In the genomic region with DNA sequence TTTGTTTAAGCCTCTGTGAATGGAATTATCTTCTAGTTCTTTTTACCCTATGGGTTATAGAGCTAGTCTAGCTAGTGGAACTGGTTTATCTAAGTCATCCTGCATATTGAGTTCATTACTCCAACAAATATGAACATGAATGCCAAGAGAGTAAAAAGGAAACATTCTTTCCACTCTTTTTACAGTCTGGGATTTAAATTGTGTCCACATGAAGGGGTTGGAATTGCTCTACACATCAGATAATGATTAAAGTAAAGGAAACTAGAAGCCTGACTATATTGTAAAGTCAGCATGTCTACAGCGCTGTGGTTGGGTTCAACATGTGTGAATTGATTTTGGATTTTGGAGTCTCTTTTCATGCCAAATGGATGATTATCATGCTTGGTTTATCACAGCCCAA, we compare ENCODE assay signal across 36 cellular contexts.
DNase-seq lines count a peak whose midpoint lies in the region; ATAC-seq, FAIRE-seq and TF ChIP-seq lines count a peak whose summit lies in the region.
"Had no signal": no experiment of that assay in that cellular context is flagged by ENCODE, and none has a peak within 500 bp of the region (broad histone marks: within the 10 kb centered on the region; RNA-seq: fewer than 3 reads in every experiment).

No MANE protein-coding gene starts in this region.

- no peak overlapping the region for H3K27ac ChIP-seq in CD4-positive, alpha-beta T cell (ENCODE audit: low read depth, low read length)
- H3K27ac ChIP-seq in Karpas-422 (ENCODE audit: low read length): no peak overlapping the region
- H3K27ac ChIP-seq: BLaER1, brain microvascular endothelial cell, foreskin keratinocyte, left lung, ovary, thoracic aorta had no signal

- H3K9me3 ChIP-seq in adipocyte (ENCODE audit: control insufficient read depth, low read length) (no peaks in the 10 kb centered on the region), Caco-2 (no peaks in the 10 kb centered on the region), Karpas-422 (ENCODE audit: low read length) (no peaks in the 10 kb centered on the region)
- H3K9me3 ChIP-seq in CD4-positive, alpha-beta T cell (ENCODE audit: control insufficient read depth, low read length): no peaks in the 10 kb centered on the region
- H3K9me3 ChIP-seq: BLaER1, left lung, ovary, thoracic aorta had no signal

- no peaks in the 10 kb centered on the region for H3K9me2 ChIP-seq in Karpas-422 (replicated peaks; ENCODE audit: insufficient read depth, low read length)

- intact Hi-C loops in CD4-positive, alpha-beta T cell (cut with DNase I, micrococcal nuclease): loop anchor here in 1 of 2 experiments (10.0 kb wide), 1 partner anchor 61 kb away; no protein-coding TSS in a partner anchor
- intact Hi-C loops in Caco-2 (cut with micrococcal nuclease; ENCODE audit: unreplicated experiment): no loop called here

- H3K27me3 ChIP-seq in adipocyte (replicated peaks; ENCODE audit: control insufficient read depth, insufficient read depth, low read length) (no peaks in the 10 kb centered on the region), Caco-2 (replicated peaks; ENCODE audit: control insufficient read depth, insufficient read depth, low read length) (no peaks in the 10 kb centered on the region), Karpas-422 (ENCODE audit: low read length) (no peaks in the 10 kb centered on the region)
- H3K27me3 ChIP-seq in CD4-positive, alpha-beta T cell (ENCODE audit: control insufficient read depth, insufficient read depth, low read length): no peaks in the 10 kb centered on the region
- H3K27me3 ChIP-seq: BLaER1, brain microvascular endothelial cell, foreskin keratinocyte, left lung, ovary had no signal

- no peak overlapping the region for H3K4me3 Mint-ChIP-seq in CD4-positive, alpha-beta T cell
- H3K4me3 Mint-ChIP-seq in Caco-2 (ENCODE audit: unreplicated experiment): no peak overlapping the region
- H3K4me3 Mint-ChIP-seq: neural crest cell; T-helper 2 cell treated with Interferon-gamma antibody and Interleukin-4, amounts not matched to agents 5 μg/mL and 100 μg/mL, for 36 hours had no signal

- H3K4me3 ChIP-seq in adipocyte (ENCODE audit: low read length) (no peak overlapping the region), fibroblast of mammary gland (ENCODE audit: control insufficient read depth, low read depth, low read length) (no peak overlapping the region), Caco-2 (ENCODE audit: low read depth, low read length) (no peak overlapping the region), Karpas-422 (ENCODE audit: low read length) (no peak overlapping the region)
- H3K4me3 ChIP-seq: BLaER1, left lung, ovary, thoracic aorta had no signal

- H3K27me3 Mint-ChIP-seq in CD4-positive, alpha-beta T cell: no peaks in the 10 kb centered on the region
- H3K27me3 Mint-ChIP-seq in Caco-2 (ENCODE audit: insufficient read depth, unreplicated experiment): no peaks in the 10 kb centered on the region

- TF ChIP-seq CTCF in fibroblast of mammary gland (conservative IDR thresholded peaks at IDR 0.05; ENCODE audit: control insufficient read depth, insufficient read depth, low read depth, low read length) (no peak), Caco-2 (IDR thresholded peaks at IDR 0.05; ENCODE audit: insufficient read depth in 1 of 2, low read depth in 1 of 2, low read length in 1 of 2, severe bottlenecking in 1 of 2, unreplicated experiment in 1 of 2) (no peak)
- TF ChIP-seq CTCF in CD4-positive, alpha-beta T cell (IDR thresholded peaks at IDR 0.05): no peak

- H4K20me1 ChIP-seq in Karpas-422 (ENCODE audit: insufficient read depth, low read depth, low read length): no peaks in the 10 kb centered on the region
- H4K20me1 ChIP-seq: BLaER1 had no signal

- H2AFZ ChIP-seq in Karpas-422 (ENCODE audit: low read length): no peak overlapping the region

- peak; percentile 31 for FAIRE-seq in GM19239 (lab: Jason Lieb, UNC)
- FAIRE-seq: endothelial cell of umbilical vein, H54, urothelium cell line had no signal

- H3K36me3 ChIP-seq in adipocyte (ENCODE audit: control insufficient read depth, insufficient read depth, low read length, severe bottlenecking) (no peaks in the 10 kb centered on the region), Caco-2 (ENCODE audit: control insufficient read depth, insufficient read depth, low read length) (no peaks in the 10 kb centered on the region), Karpas-422 (ENCODE audit: insufficient read depth, low read length) (no peaks in the 10 kb centered on the region)
- H3K36me3 ChIP-seq: BLaER1, brain microvascular endothelial cell, left lung, ovary, thoracic aorta had no signal

- H3K9ac ChIP-seq in adipocyte (ENCODE audit: low read length) (no peak overlapping the region), Karpas-422 (ENCODE audit: low read length) (no peak overlapping the region)
- H3K9ac ChIP-seq: BLaER1 had no signal

- BruUV-seq in Caco-2 (replicated peaks; lab: Mats Ljungman, UMichigan): no TSS peak

- H3K4me2 ChIP-seq in Karpas-422 (ENCODE audit: low read depth, low read length, poor library complexity, severe bottlenecking): no peak overlapping the region
- H3K4me2 ChIP-seq: BLaER1 had no signal

- DNase-seq in AG08395 (ENCODE audit: low spot score): peak; percentile 58
- no peak for DNase-seq in GM19239 (ENCODE audit: insufficient read length, low spot score)
- peak; percentile 75 for DNase-seq in adipocyte (ENCODE audit: low read depth)
- peak; percentile 39 for DNase-seq in fibroblast of mammary gland (ENCODE audit: low read depth)
- DNase-seq in CD4-positive, alpha-beta T cell: no peak
- no peak for DNase-seq in Caco-2
- no peak for DNase-seq in Karpas-422
- DNase-seq in HEK293T (ENCODE audit: extremely low spot score): no peak
- DNase-seq: activated CD4-positive, alpha-beta T cell treated with anti-CD3 and anti-CD28 coated beads, Interleukin-2, amount 50 U/mL, for 48 hours; activated CD4-positive, CD25-positive, alpha-beta regulatory T cell treated with anti-CD3 and anti-CD28 coated beads, Interleukin-2, amount 50 U/mL, for 72 hours; activated gamma-delta T cell treated with Interleukin-2 at 50 U/mL for 16 hours; activated T-cell treated with anti-CD3 and anti-CD28 coated beads, Interleukin-2, amount 50 U/mL, for 48 hours; brain microvascular endothelial cell; DMS79; foreskin keratinocyte; GDM1; head of caudate nucleus; islet precursor cell; KG1; left lung; mesendoderm; NCI-H2029 treated with DMSO at 0.1 percent for 48 hours; NCI-H526 treated with DMSO at 0.1 percent for 48 hours; NK-92 treated with Interleukin-12 subunit alpha and Interleukin-12 subunit beta, amount 100 ng/mL, for 24 hours; ovary; retina; small intestine; stimulated activated naive CD8-positive, alpha-beta T cell treated with anti-CD3 and anti-CD28 coated beads, Interleukin-15, Interleukin-2, amounts not matched to agents 100 U/mL and 50 U/mL, for 24 hours had no signal

- peaks cover 5% of the 10 kb centered on the region for H3K4me1 Mint-ChIP-seq in CD4-positive, alpha-beta T cell (ENCODE audit: low read depth)
- H3K4me1 Mint-ChIP-seq in Caco-2 (ENCODE audit: low read depth, unreplicated experiment): no peaks in the 10 kb centered on the region

- H3K79me2 ChIP-seq in Karpas-422 (ENCODE audit: low read length): no peaks in the 10 kb centered on the region

- CTCF ChIA-PET in CD4-positive, alpha-beta T cell (lab: Charles Lee): no interaction called here
- CTCF ChIA-PET in Caco-2 (lab: Charles Lee): no interaction called here
- CTCF ChIA-PET in HEK293T (lab: Yijun Ruan, JAX): no interaction called here

- H3K4me1 ChIP-seq in adipocyte (ENCODE audit: control insufficient read depth, insufficient read depth, low read length): peaks cover 9% of the 10 kb centered on the region
- H3K4me1 ChIP-seq in Caco-2: no peaks in the 10 kb centered on the region
- no peaks in the 10 kb centered on the region for H3K4me1 ChIP-seq in Karpas-422 (ENCODE audit: low read length)
- H3K4me1 ChIP-seq: BLaER1, foreskin keratinocyte, left lung had no signal

- ATAC-seq in CD4-positive, alpha-beta T cell (ENCODE audit: poor library complexity): no peak
- ATAC-seq: foreskin keratinocyte; left lung; Right ventricle myocardium inferior; stimulated activated naive CD8-positive, alpha-beta T cell treated with anti-CD3 and anti-CD28 coated beads, Interleukin-15, Interleukin-2, amounts not matched to agents 100 U/mL and 50 U/mL, for 24 hours had no signal

- no peaks in the 10 kb centered on the region for H3K9me3 Mint-ChIP-seq in CD4-positive, alpha-beta T cell
- no peaks in the 10 kb centered on the region for H3K9me3 Mint-ChIP-seq in Caco-2 (ENCODE audit: unreplicated experiment)
- H3K9me3 Mint-ChIP-seq: neural crest cell; T-helper 2 cell treated with Interferon-gamma antibody and Interleukin-4, amounts not matched to agents 5 μg/mL and 100 μg/mL, for 36 hours had no signal

- no peaks in the 10 kb centered on the region for H3K36me3 Mint-ChIP-seq in CD4-positive, alpha-beta T cell (ENCODE audit: low read depth)
- no peaks in the 10 kb centered on the region for H3K36me3 Mint-ChIP-seq in Caco-2 (ENCODE audit: insufficient read depth, unreplicated experiment)

- H3K27ac Mint-ChIP-seq in CD4-positive, alpha-beta T cell: no peak overlapping the region
- no peak overlapping the region for H3K27ac Mint-ChIP-seq in Caco-2 (ENCODE audit: unreplicated experiment)
- H3K27ac Mint-ChIP-seq: T-helper 2 cell treated with Interferon-gamma antibody and Interleukin-4, amounts not matched to agents 5 μg/mL and 100 μg/mL, for 36 hours had no signal

- POLR2A ChIA-PET in CD4-positive, alpha-beta T cell (lab: Charles Lee): no interaction called here
- POLR2A ChIA-PET in Caco-2 (lab: Charles Lee) (no interaction called here), HEK293T (lab: Yijun Ruan, JAX) (no interaction called here)

TF ChIP-seq in HEK293T, 16 proteins besides CTCF, POLR2A, EP300 and RAD21 (continues in another document):
- TF ChIP-seq SP1 (IDR thresholded peaks at IDR 0.05) (no peak), CTBP1 (IDR thresholded peaks at IDR 0.05; ENCODE audit: borderline replicate concordance) (no peak), FOXM1 (IDR thresholded peaks at IDR 0.05; ENCODE audit: borderline replicate concordance) (no peak), NFRKB (IDR thresholded peaks at IDR 0.05) (no peak), TARDBP (IDR thresholded peaks at IDR 0.05) (no peak), ZNF384 (IDR thresholded peaks at IDR 0.05) (no peak), ARNT (IDR thresholded peaks at IDR 0.05) (no peak), FOXK2 (IDR thresholded peaks at IDR 0.05) (no peak), L3MBTL2 (conservative IDR thresholded peaks at IDR 0.05) (no peak), SUZ12 (IDR thresholded peaks at IDR 0.05) (no peak), ELF4 (IDR thresholded peaks at IDR 0.05) (no peak), HDGF (IDR thresholded peaks at IDR 0.05; ENCODE audit: borderline replicate concordance) (no peak)

Comparison
In these comparisons a context has a peak if more than half of its experiments do, and no peak if none do; other contexts are left out.
1. DNase-seq: peak in AG08395 (single experiment), adipocyte (single experiment) and fibroblast of mammary gland (single experiment); none in GM19239 (single experiment), CD4-positive, alpha-beta T cell (0 of 10), Caco-2 (0 of 2), Karpas-422 (single experiment) and HEK293T (single experiment).